13 cellular contexts compared by ENCODE assay signal in genomic region chr7:69825031-69825681, GRCh38.
DNase-seq lines count a peak whose midpoint lies in the region; ATAC-seq and TF ChIP-seq lines count a peak whose summit lies in the region.
"Had no signal": no experiment of that assay in that cellular context is flagged by ENCODE, and none has a peak within 500 bp of the region (broad histone marks: within the 10 kb centered on the region; RNA-seq: fewer than 3 reads in every experiment).

No MANE protein-coding gene starts in this region.

- peak; percentile 33 for TF ChIP-seq CTCF in left ventricle myocardium inferior (IDR thresholded peaks at IDR 0.05; ENCODE audit: borderline replicate concordance)

- H3K4me3 Mint-ChIP-seq in dendritic cell treated with granulocyte-macrophage colony-stimulating factor and Interleukin-4, amounts not matched to agents 40 ng/mL and 50 ng/mL, for 4 days = no peak overlapping the region

- H3K36me3 Mint-ChIP-seq in dendritic cell treated with granulocyte-macrophage colony-stimulating factor and Interleukin-4, amounts not matched to agents 40 ng/mL and 50 ng/mL, for 4 days (ENCODE audit: low read depth) = no peaks in the 10 kb centered on the region
- H3K36me3 Mint-ChIP-seq: CD4-positive, CD25-positive, alpha-beta regulatory T cell had no signal

- peak overlapping the region; percentile 66 for H3K27ac Mint-ChIP-seq in dendritic cell treated with granulocyte-macrophage colony-stimulating factor and Interleukin-4, amounts not matched to agents 40 ng/mL and 50 ng/mL, for 4 days

- H3K27me3 Mint-ChIP-seq in dendritic cell treated with granulocyte-macrophage colony-stimulating factor and Interleukin-4, amounts not matched to agents 40 ng/mL and 50 ng/mL, for 4 days = peaks cover 38% of the 10 kb centered on the region

- intact Hi-C loops in left ventricle myocardium inferior (cut with micrococcal nuclease) (no loop called here), Right ventricle myocardium superior (cut with DNase I) (no loop called here)
- intact Hi-C loops in dendritic cell treated with granulocyte-macrophage colony-stimulating factor and Interleukin-4, amounts not matched to agents 40 ng/mL and 50 ng/mL, for 4 days (cut with micrococcal nuclease) = loop anchor here (10.0 kb wide), 1 partner anchor 350 kb away; no protein-coding TSS in a partner anchor

- peaks cover 4% of the 10 kb centered on the region for H3K9me3 ChIP-seq in left ventricle myocardium inferior (replicated peaks)

- no peaks in the 10 kb centered on the region for H3K27me3 ChIP-seq in left ventricle myocardium inferior (ENCODE audit: low read depth)
- H3K27me3 ChIP-seq: tibial artery had no signal

- no peaks in the 10 kb centered on the region for H3K9me3 Mint-ChIP-seq in dendritic cell treated with granulocyte-macrophage colony-stimulating factor and Interleukin-4, amounts not matched to agents 40 ng/mL and 50 ng/mL, for 4 days

- ATAC-seq in Right ventricle myocardium superior (ENCODE audit: poor library complexity) (no peak), GM18502 (IDR thresholded peaks at IDR 0.05; ENCODE audit: poor library complexity, unreplicated experiment) (no peak)

- H3K4me1 ChIP-seq in left ventricle myocardium inferior = peaks cover 23% of the 10 kb centered on the region
- H3K4me1 ChIP-seq: tibial artery had no signal

- peaks cover 25% of the 10 kb centered on the region for H3K4me1 Mint-ChIP-seq in dendritic cell treated with granulocyte-macrophage colony-stimulating factor and Interleukin-4, amounts not matched to agents 40 ng/mL and 50 ng/mL, for 4 days (ENCODE audit: low read depth)

- DNase-seq in left ventricle myocardium inferior = no peak
- no peak for DNase-seq in Right ventricle myocardium superior
- peak; percentile 18 for DNase-seq in NCI-H2081 treated with DMSO at 0.1 percent for 48 hours (lab: John Stamatoyannopoulos, UW)
- DNase-seq in superior temporal gyrus (ENCODE audit: extremely low spot score) = peak; percentile 52
- no peak for DNase-seq in cortex of kidney (lab: John Stamatoyannopoulos, UW)
- no peak for DNase-seq in kidney tubule cell (ENCODE audit: low spot score)
- DNase-seq: activated CD4-positive, alpha-beta T cell treated with anti-CD3 and anti-CD28 coated beads for 4 hours; NK-92 treated with Interleukin-12 subunit alpha and Interleukin-12 subunit beta, amount 100 ng/mL, for 24 hours; stimulated activated CD4-positive, alpha-beta T cell treated with anti-CD3 and anti-CD28 coated beads, Interleukin-1b, Interleukin-23, amount 100 ng/mL, for 48 hours; tibial artery had no signal

- no peaks in the 10 kb centered on the region for H3K36me3 ChIP-seq in left ventricle myocardium inferior
- H3K36me3 ChIP-seq: tibial artery had no signal

- no peak overlapping the region for H3K27ac ChIP-seq in left ventricle myocardium inferior (replicated peaks)
- H3K27ac ChIP-seq: tibial artery had no signal

- no peak overlapping the region for H3K4me3 ChIP-seq in left ventricle myocardium inferior
- H3K4me3 ChIP-seq: tibial artery had no signal

Comparison
In these comparisons a context has a peak if more than half of its experiments do, and no peak if none do; other contexts are left out.
1. DNase-seq: peak in NCI-H2081 treated with DMSO at 0.1 percent for 48 hours (single experiment) and superior temporal gyrus (single experiment); none in left ventricle myocardium inferior (single experiment), Right ventricle myocardium superior (single experiment), cortex of kidney (single experiment) and kidney tubule cell (single experiment).